Comparison of ENCODE assay signal across 15 cellular contexts in the genomic region with DNA sequence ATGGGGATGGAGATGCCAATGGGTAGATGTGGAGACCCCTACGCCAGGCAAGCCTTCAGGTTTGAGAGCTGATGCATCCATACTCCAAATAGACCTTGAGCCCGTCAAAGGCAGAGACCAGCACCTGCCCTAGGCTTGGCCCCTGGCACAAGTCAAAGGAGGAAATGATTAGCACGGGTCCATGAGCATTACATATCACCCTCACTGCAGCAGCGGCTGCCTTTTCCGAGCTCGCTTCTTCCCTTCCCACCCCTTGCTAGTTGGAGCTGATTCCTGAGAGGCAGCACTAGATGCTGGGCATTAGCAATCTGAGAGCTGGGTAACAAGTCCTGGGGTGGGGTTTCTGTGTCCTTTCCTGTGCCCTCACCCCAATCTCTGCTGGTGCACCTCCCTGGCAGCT. TPM values are rescaled to one million over a fixed set of nuclear protein-coding genes. Genes with fewer than 3 reads are reported as not detected.
DNase-seq lines count a peak whose midpoint lies in the region; ATAC-seq, FAIRE-seq and TF ChIP-seq lines count a peak whose summit lies in the region.
"Had no signal": no experiment of that assay in that cellular context is flagged by ENCODE, and none has a peak within 500 bp of the region (broad histone marks: within the 10 kb centered on the region; RNA-seq: fewer than 3 reads in every experiment).

No MANE protein-coding gene starts in this region.

- FAIRE-seq in small intestine (lab: Jason Lieb, UNC): no peak
- FAIRE-seq in GM12891 (lab: Jason Lieb, UNC): no peak

- H3K9me3 ChIP-seq in small intestine (ENCODE audit: control insufficient read depth, low read depth): no peaks in the 10 kb centered on the region
- H3K9me3 ChIP-seq: heart left ventricle, testis had no signal

- H3K27ac ChIP-seq in dorsolateral prefrontal cortex (peak overlapping the region in 30 of 59 donors; percentile 0 to 69 (median 38)), small intestine (ENCODE audit: low read depth in 1 of 2, low read length in 1 of 2) (peak overlapping the region in 1 of 2 donors; percentile 6)
- H3K27ac ChIP-seq: testis had no signal

- intact Hi-C loops in dorsolateral prefrontal cortex (cut with DNase I): loop anchor here in 1 of 2 donors (5.0 kb wide), 1 partner anchor 202 kb away; no protein-coding TSS in a partner anchor

- TF ChIP-seq CTCF in dorsolateral prefrontal cortex (IDR thresholded peaks at IDR 0.05 in 54 of 56, conservative IDR thresholded peaks at IDR 0.05 in 2 of 56; ENCODE audit: low read depth in 1 of 56, partially characterized antibody in 56 of 56): no peak

- WGBS in small intestine, 3 donors: 12 to 45% (median 36%) methylated on average over 6 of the region's 6 CpGs

- ATAC-seq in left lobe of liver (peak; percentile 38), HG03097 (IDR thresholded peaks at IDR 0.05; ENCODE audit: low FRiP score, unreplicated experiment) (no peak)

- H3K4me1 ChIP-seq in small intestine (ENCODE audit: control insufficient read depth in 2 of 2, insufficient read depth in 1 of 2, low read depth in 1 of 2, low read length in 1 of 2): peaks cover 4 to 11% of the 10 kb centered on the region in 2 donors

- H3K27me3 ChIP-seq in dorsolateral prefrontal cortex: no peaks in the 10 kb centered on the region
- no peaks in the 10 kb centered on the region for H3K27me3 ChIP-seq in small intestine (ENCODE audit: control insufficient read depth in 2 of 2, insufficient read depth in 2 of 2, low read length in 2 of 2)
- H3K27me3 ChIP-seq: heart left ventricle, testis had no signal

- TF ChIP-seq POLR2A in GM12891 (IDR thresholded peaks at IDR 0.05; ENCODE audit: low read depth, low read length): no peak

- no peaks in the 10 kb centered on the region for H3K36me3 ChIP-seq in small intestine (ENCODE audit: control insufficient read depth in 2 of 2, insufficient read depth in 2 of 2, low read length in 2 of 2)
- H3K36me3 ChIP-seq: heart left ventricle had no signal

- DNase-seq in AG08396 (ENCODE audit: low spot score) (peak; percentile 11), dorsolateral prefrontal cortex (no peak), left lobe of liver (ENCODE audit: low spot score) (no peak), small intestine (peak; percentile 72), NCI-H2081 (lab: John Stamatoyannopoulos, UW) (no peak), GM12891 (ENCODE audit: insufficient read length, low spot score) (no peak)
- no peak for DNase-seq in effector CD8-positive, alpha-beta T cell (lab: John Stamatoyannopoulos, UW)
- DNase-seq: activated CD4-positive, alpha-beta T cell treated with anti-CD3 and anti-CD28 coated beads, Interleukin-2, amount 50 U/mL, for 4 hours; activated naive CD4-positive, alpha-beta T cell treated with anti-CD3 and anti-CD28 coated beads, Interleukin-2, amount 50 U/mL, for 16 hours; CD4-positive, alpha-beta memory T cell; heart left ventricle; NCI-H146; stimulated activated CD4-positive, alpha-beta T cell treated with anti-CD3 and anti-CD28 coated beads, Interleukin-4, amount 100 ng/mL, for 24 hours; testis had no signal

- no peak overlapping the region for H3K4me3 ChIP-seq in dorsolateral prefrontal cortex
- H3K4me3 ChIP-seq in small intestine (ENCODE audit: low read depth in 1 of 2, low read length in 2 of 2): no peak overlapping the region
- H3K4me3 ChIP-seq: heart left ventricle, testis had no signal

TF ChIP-seq in GM12891, 5 proteins besides CTCF, POLR2A, EP300 and RAD21:
- TF ChIP-seq TAF1 (IDR thresholded peaks at IDR 0.05; ENCODE audit: low read depth, low read length): no peak
- no peak for TF ChIP-seq POU2F2 (IDR thresholded peaks at IDR 0.05; ENCODE audit: low read depth, low read length)
- no peak for TF ChIP-seq SPI1 (IDR thresholded peaks at IDR 0.05; ENCODE audit: low read depth, low read length)
- no peak for TF ChIP-seq PAX5 (IDR thresholded peaks at IDR 0.05; ENCODE audit: insufficient read depth, low read length, severe bottlenecking)

RNA-seq across cellular contexts. Expression of gene CDRT4, which starts 3.2 kb away (rescaled TPM):
- total RNA-seq in dorsolateral prefrontal cortex (10 to 100 TPM; 13.1 to 43.0 (median 28.2) TPM), left lobe of liver (1.7 TPM)
- 1 to 10 TPM; 5.1 to 6.3 (median 5.9) TPM for polyA plus RNA-seq in small intestine
- polyA plus RNA-seq in GM12891 (2012; ENCODE audit: low read depth, missing spikeins): not detected

Comparison
In these comparisons a context has a peak if more than half of its experiments do, and no peak if none do; other contexts are left out.
1. DNase-seq: peak in AG08396 (single experiment) and small intestine (single experiment); none in dorsolateral prefrontal cortex (0 of 10), left lobe of liver (single experiment), NCI-H2081 (0 of 2), GM12891 (single experiment) and effector CD8-positive, alpha-beta T cell (single experiment).